In genomic region chr7:137507096-137507495, GRCh38 we compare ENCODE assay signal across 2 cellular contexts.
TF ChIP-seq lines count a peak whose summit lies in the region.

No MANE protein-coding gene starts in this region.

TF ChIP-seq in IMR-90, 13 proteins besides CTCF, POLR2A, EP300 and RAD21 (continued from another document):
- TF ChIP-seq USF2 (IDR thresholded peaks at IDR 0.05; ENCODE audit: low read depth, low read length) = no peak
- no peak for TF ChIP-seq BHLHE40 (IDR thresholded peaks at IDR 0.05; ENCODE audit: low read depth, low read length)

TF ChIP-seq in SK-N-SH treated with all-trans-retinoic acid at 6 μM for 48 hours, 23 proteins besides CTCF, POLR2A, EP300 and RAD21 (continued from another document):
- TF ChIP-seq POU6F1 (CRISPR knock-in tag; IDR thresholded peaks at IDR 0.05; ENCODE audit: borderline replicate concordance, low read depth) (no peak), ZNF70 (CRISPR knock-in tag; IDR thresholded peaks at IDR 0.05) (no peak), ZFP3 (CRISPR knock-in tag; IDR thresholded peaks at IDR 0.05) (no peak), TSHZ2 (CRISPR knock-in tag; IDR thresholded peaks at IDR 0.05) (no peak; the same call in 1 of the 2 replicates), ESRRG (CRISPR knock-in tag; IDR thresholded peaks at IDR 0.05) (peak; percentile 80), OSR1 (CRISPR knock-in tag; IDR thresholded peaks at IDR 0.05) (no peak), TCF4 (CRISPR knock-in tag; IDR thresholded peaks at IDR 0.05; ENCODE audit: borderline replicate concordance) (peak; percentile 82), ZNF565 (CRISPR knock-in tag; conservative IDR thresholded peaks at IDR 0.05; ENCODE audit: low read depth) (no peak), SNAI2 (CRISPR knock-in tag; IDR thresholded peaks at IDR 0.05) (peak; percentile 91), ARNTL (CRISPR knock-in tag; IDR thresholded peaks at IDR 0.05; ENCODE audit: borderline replicate concordance, low read depth) (no peak), GLIS3 (CRISPR knock-in tag; IDR thresholded peaks at IDR 0.05) (no peak; the same call in 1 of the 2 replicates), ZNF8 (CRISPR knock-in tag; IDR thresholded peaks at IDR 0.05) (no peak; the same call in 1 of the 2 replicates), BACH2 (CRISPR knock-in tag; IDR thresholded peaks at IDR 0.05; ENCODE audit: borderline replicate concordance) (no peak), RARB (CRISPR knock-in tag; IDR thresholded peaks at IDR 0.05) (no peak), ISL1 (CRISPR knock-in tag; IDR thresholded peaks at IDR 0.05) (peak; percentile 100), CSDC2 (CRISPR knock-in tag; IDR thresholded peaks at IDR 0.05) (0 out of 2 replicates have a peak, but pooled peaks have one; percentile 21), PPARA (CRISPR knock-in tag; IDR thresholded peaks at IDR 0.05; ENCODE audit: borderline replicate concordance) (no peak), PATZ1 (CRISPR knock-in tag; IDR thresholded peaks at IDR 0.05; ENCODE audit: borderline replicate concordance) (no peak), CSRNP3 (CRISPR knock-in tag; IDR thresholded peaks at IDR 0.05) (peak; percentile 56; the same call in 1 of the 2 replicates), CREB5 (CRISPR knock-in tag; IDR thresholded peaks at IDR 0.05; ENCODE audit: low read depth) (peak; percentile 75; the same call in 1 of the 2 replicates), ZC3H10 (CRISPR knock-in tag; IDR thresholded peaks at IDR 0.05) (no peak), ZFP30 (CRISPR knock-in tag; IDR thresholded peaks at IDR 0.05) (peak; percentile 23; the same call in 1 of the 2 replicates)
